ENCODE assay signal across 20 cellular contexts in the genomic region with DNA sequence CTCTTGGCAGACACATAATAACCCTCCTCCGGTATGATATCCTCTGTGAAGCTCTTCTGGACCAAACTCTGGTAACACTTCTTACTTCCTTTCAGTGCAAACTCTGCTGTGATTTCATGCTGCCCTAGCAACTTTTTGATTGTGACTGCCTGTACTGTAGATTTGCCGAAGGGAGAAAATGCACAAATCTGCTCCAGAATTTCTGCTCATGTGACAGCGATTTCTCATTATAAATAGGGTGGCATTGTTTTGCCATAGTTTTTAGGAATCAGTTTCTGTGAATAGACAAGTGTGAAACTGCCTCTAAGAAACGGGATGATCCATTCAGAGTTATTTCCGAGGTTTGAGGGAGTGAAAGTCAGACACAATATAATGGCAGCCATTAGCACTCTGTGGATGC.
DNase-seq lines count a peak whose midpoint lies in the region; ATAC-seq, FAIRE-seq and TF ChIP-seq lines count a peak whose summit lies in the region.
"Had no signal": no experiment of that assay in that cellular context is flagged by ENCODE, and none has a peak within 500 bp of the region (broad histone marks: within the 10 kb centered on the region; RNA-seq: fewer than 3 reads in every experiment).

No MANE protein-coding gene starts in this region.

- CTCF ChIA-PET in H1 (lab: Charles Lee; ENCODE audit: partially characterized antibody) = no interaction called here

- H2AFZ ChIP-seq in H1 (ENCODE audit: low read length) = no peak overlapping the region

- H3K79me2 ChIP-seq in H1 (ENCODE audit: control insufficient read depth in 1 of 2, insufficient read depth in 2 of 2, low read length in 2 of 2) = no peaks in the 10 kb centered on the region
- H3K79me2 ChIP-seq in mesendoderm (ENCODE audit: control insufficient read depth, insufficient read depth, low read length) = no peaks in the 10 kb centered on the region

- no peak overlapping the region for H4K5ac ChIP-seq in H1 (ENCODE audit: insufficient read length, low read depth, low read length)
- H4K5ac ChIP-seq in mesendoderm (ENCODE audit: low read length) = no peak overlapping the region

- H2AK5ac ChIP-seq in H1 (ENCODE audit: low read depth, low read length) (no peak overlapping the region), mesendoderm (ENCODE audit: low read length) (no peak overlapping the region)

- no peak overlapping the region for H4K8ac ChIP-seq in H1 (ENCODE audit: extremely low read depth, insufficient read depth, low read length)
- H4K8ac ChIP-seq in mesendoderm (ENCODE audit: low read depth, low read length) = no peak overlapping the region

- H3K27me3 ChIP-seq in H1 (replicated peaks in 1 of 4; ENCODE audit: control insufficient read depth in 3 of 4, extremely low read depth in 1 of 4, insufficient read depth in 3 of 4, low read length in 3 of 4) (no peaks in the 10 kb centered on the region), mesendoderm (ENCODE audit: insufficient read depth, low read length, poor library complexity) (no peaks in the 10 kb centered on the region)
- H3K27me3 ChIP-seq: SJCRH30 had no signal

- no peaks in the 10 kb centered on the region for H4K20me1 ChIP-seq in H1 (replicated peaks in 1 of 2; ENCODE audit: control insufficient read depth in 1 of 2, insufficient read depth in 2 of 2, low read length in 2 of 2)

- H3K56ac ChIP-seq in H1 (replicated peaks; ENCODE audit: insufficient read length, low read depth, low read length) (no peak overlapping the region), mesendoderm (ENCODE audit: low read length) (no peak overlapping the region)

- no peak overlapping the region for H3K4me2 ChIP-seq in H1 (ENCODE audit: insufficient read depth in 1 of 2, low read depth in 2 of 2, low read length in 2 of 2)
- no peak overlapping the region for H3K4me2 ChIP-seq in mesendoderm (ENCODE audit: low read length)

- TF ChIP-seq EP300 in H1 (IDR thresholded peaks at IDR 0.05; ENCODE audit: borderline replicate concordance in 1 of 2, low read depth in 2 of 2, low read length in 2 of 2) = no peak

- no peak overlapping the region for H4K91ac ChIP-seq in H1 (replicated peaks; ENCODE audit: insufficient read length, low read length)

- no peak overlapping the region for H2BK12ac ChIP-seq in H1 (ENCODE audit: low read depth, low read length)

- DNase-seq in H1 (ENCODE audit: low read depth in 1 of 2, low spot score in 2 of 2) = no peak
- DNase-seq in mesendoderm = no peak
- no peak for DNase-seq in retinal pigment epithelial cell (ENCODE audit: low read depth)
- DNase-seq in activated CD8-positive, alpha-beta memory T cell treated with anti-CD3 and anti-CD28 coated beads, Interleukin-2, amount 50 U/mL, for 4 hours = no peak
- no peak for DNase-seq in SHP77 treated with DMSO at 0.1 percent for 48 hours (lab: John Stamatoyannopoulos, UW)
- DNase-seq in Kasumi-1 (lab: John Stamatoyannopoulos, UW) = no peak
- DNase-seq: CD8-positive, alpha-beta T cell; DND-41; KBM-7; MM.1S; NCI-H2029; NCI-H446; NCI-H524 treated with DMSO at 0.1 percent for 48 hours; NCI-H82; NK-92 treated with Interleukin-12 subunit alpha and Interleukin-12 subunit beta, amount 100 ng/mL, for 24 hours; PC-3; SJCRH30 had no signal

- H2BK15ac ChIP-seq in H1 (ENCODE audit: low read length) (no peak overlapping the region), mesendoderm (replicated peaks; ENCODE audit: low read depth) (no peak overlapping the region)

- FAIRE-seq in H1 (lab: Jason Lieb, UNC) = no peak
- FAIRE-seq: GM12892, H54 had no signal

- H2BK5ac ChIP-seq in H1 (ENCODE audit: low read depth, low read length) (no peak overlapping the region), mesendoderm (ENCODE audit: low read length) (no peak overlapping the region)

- H3K23me2 ChIP-seq in H1 (ENCODE audit: low read depth, low read length) = no peaks in the 10 kb centered on the region; the same call in 1 of the 2 replicates

- no peaks in the 10 kb centered on the region for H3K36me3 ChIP-seq in H1 (ENCODE audit: control insufficient read depth in 2 of 4, insufficient read depth in 4 of 4, low read length in 3 of 4)
- H3K36me3 ChIP-seq in mesendoderm (ENCODE audit: control insufficient read depth, insufficient read depth, low read length) = no peaks in the 10 kb centered on the region
- H3K36me3 ChIP-seq: SJCRH30 had no signal

- no peak for TF ChIP-seq POLR2A in H1 (IDR thresholded peaks at IDR 0.05; ENCODE audit: control extremely low read depth in 1 of 2, low read depth in 2 of 2, low read length in 2 of 2)

- H3K9me3 ChIP-seq in H1 (ENCODE audit: insufficient read depth in 2 of 2, low read depth in 1 of 2, low read length in 1 of 2) = no peaks in the 10 kb centered on the region
- H3K9me3 ChIP-seq: SJCRH30 had no signal

- H3K4ac ChIP-seq in H1 (replicated peaks; ENCODE audit: insufficient read length, low read depth, low read length) (no peak overlapping the region), mesendoderm (ENCODE audit: low read depth, low read length) (no peak overlapping the region)

- H3K9ac ChIP-seq in H1 (replicated peaks in 1 of 4; ENCODE audit: extremely low read depth in 1 of 4, low read depth in 3 of 4, low read length in 3 of 4) (no peak overlapping the region), mesendoderm (ENCODE audit: low read length) (no peak overlapping the region)

- no peak overlapping the region for H3K23ac ChIP-seq in H1 (ENCODE audit: insufficient read length)
- no peak overlapping the region for H3K23ac ChIP-seq in mesendoderm (ENCODE audit: low read length)

- H3K27ac ChIP-seq in H1 (ENCODE audit: low read depth, low read length) (no peak overlapping the region), mesendoderm (ENCODE audit: low read depth, low read length) (no peak overlapping the region)
- H3K27ac ChIP-seq: SJCRH30 had no signal

- H3K4me3 ChIP-seq in H1 (ENCODE audit: extremely low read depth in 1 of 4, insufficient read depth in 2 of 4, low read depth in 3 of 4, low read length in 4 of 4) = no peak overlapping the region
- H3K4me3 ChIP-seq in mesendoderm (ENCODE audit: low read length) = no peak overlapping the region
- H3K4me3 ChIP-seq in retinal pigment epithelial cell (ENCODE audit: low read length) = peak overlapping the region; percentile 16
- H3K4me3 ChIP-seq: SJCRH30 had no signal

- no peak for TF ChIP-seq RAD21 in H1 (IDR thresholded peaks at IDR 0.05 in 1 of 2, conservative IDR thresholded peaks at IDR 0.05 in 1 of 2; ENCODE audit: low read depth in 2 of 2, low read length in 2 of 2)

- POLR2A ChIA-PET in H1 (lab: Charles Lee; ENCODE audit: partially characterized antibody) = no interaction called here

- no peak overlapping the region for H3K14ac ChIP-seq in H1 (ENCODE audit: insufficient read length)

- no peaks in the 10 kb centered on the region for H3K79me1 ChIP-seq in H1 (ENCODE audit: low read depth, low read length)
- H3K79me1 ChIP-seq in mesendoderm (ENCODE audit: low read length) = no peaks in the 10 kb centered on the region

- 0 out of 2 replicates have a peak overlapping the region, but pooled peaks have one; percentile 15 for H2BK20ac ChIP-seq in H1 (ENCODE audit: low read length)

- WGBS in H1 (ENCODE audit: extremely low coverage in 1 of 2, insufficient coverage in 1 of 2, insufficient read length in 1 of 2, insufficient replicate concordance in 2 of 2, low coverage in 1 of 2, low lambda C conversion rate in 2 of 2, missing lambda C conversion rate in 1 of 2), 2 experiments = 94% methylated on average over 5 of the region's 5 CpGs; no CpG with 5 or more reads in 1 of the 2 experiments
- WGBS in mesendoderm (ENCODE audit: extremely low coverage, insufficient coverage, low lambda C conversion rate) = no CpG with 5 or more reads among the region's 5 CpGs

- no peak for ATAC-seq in HG02938 (IDR thresholded peaks at IDR 0.05; ENCODE audit: unreplicated experiment)
- ATAC-seq: CD8-positive, alpha-beta T cell; PC-3 had no signal

- no peak overlapping the region for H3K18ac ChIP-seq in H1 (ENCODE audit: extremely low read depth, low read length)
- H3K18ac ChIP-seq in mesendoderm (ENCODE audit: low read length) = peak overlapping the region; percentile 5

- TF ChIP-seq CTCF in H1 (IDR thresholded peaks at IDR 0.05; ENCODE audit: control extremely low read depth in 1 of 3, insufficient read depth in 1 of 3, low read depth in 1 of 3, low read length in 3 of 3) = no peak
- TF ChIP-seq CTCF in retinal pigment epithelial cell (conservative IDR thresholded peaks at IDR 0.05; ENCODE audit: low read depth, low read length) = no peak

- H3K4me1 ChIP-seq in H1 (replicated peaks in 1 of 4; ENCODE audit: control insufficient read depth in 3 of 4, insufficient read depth in 4 of 4, low read length in 3 of 4) (no peaks in the 10 kb centered on the region; a peak in 1 of 7 replicates), mesendoderm (ENCODE audit: control insufficient read depth, low read depth, low read length) (no peaks in the 10 kb centered on the region)
- H3K4me1 ChIP-seq: SJCRH30 had no signal

- no peak overlapping the region for H2BK120ac ChIP-seq in H1 (replicated peaks; ENCODE audit: low read depth, low read length)
- H2BK120ac ChIP-seq in mesendoderm (ENCODE audit: low read depth, low read length) = no peak overlapping the region

TF ChIP-seq in H1, 55 proteins besides CTCF, POLR2A, EP300 and RAD21:
- TF ChIP-seq TAF7 (optimal IDR thresholded peaks at IDR 0.05; ENCODE audit: borderline replicate concordance, low read depth, low read length) = no peak
- no peak for TF ChIP-seq NRF1 (IDR thresholded peaks at IDR 0.05; ENCODE audit: low read depth, low read length)
- TF ChIP-seq RBBP5 (IDR thresholded peaks at IDR 0.05; ENCODE audit: borderline replicate concordance, low read depth, low read length) = no peak
- TF ChIP-seq, protein P1, sequence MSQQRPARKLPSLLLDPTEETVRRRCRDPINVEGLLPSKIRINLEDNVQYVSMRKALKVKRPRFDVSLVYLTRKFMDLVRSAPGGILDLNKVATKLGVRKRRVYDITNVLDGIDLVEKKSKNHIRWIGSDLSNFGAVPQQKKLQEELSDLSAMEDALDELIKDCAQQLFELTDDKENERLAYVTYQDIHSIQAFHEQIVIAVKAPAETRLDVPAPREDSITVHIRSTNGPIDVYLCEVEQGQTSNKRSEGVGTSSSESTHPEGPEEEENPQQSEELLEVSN (IDR thresholded peaks at IDR 0.05) = no peak
- TF ChIP-seq PHF8 (conservative IDR thresholded peaks at IDR 0.05; ENCODE audit: low read depth, low read length) = no peak
